In the genomic region with DNA sequence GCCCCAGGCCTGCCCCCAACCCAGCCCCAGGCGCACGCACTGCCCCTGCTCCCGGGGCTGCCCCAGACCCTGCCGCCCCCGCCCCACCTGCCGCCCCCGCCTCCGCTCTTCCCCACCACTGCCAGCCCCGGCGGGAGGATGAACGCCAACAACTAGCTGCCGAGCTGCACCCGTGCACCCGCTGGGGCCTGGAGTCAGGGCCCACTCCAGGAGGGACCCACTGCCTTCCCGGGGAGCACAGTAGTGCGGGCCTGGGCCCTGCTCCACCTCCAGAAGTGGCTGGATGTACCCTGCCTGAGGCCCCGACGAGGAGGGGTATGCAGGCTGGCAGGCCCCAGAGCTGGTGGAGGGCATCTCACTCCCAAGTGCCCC, we compare ENCODE assay signal across 1 cellular context.
TF ChIP-seq lines count a peak whose summit lies in the region.

No MANE protein-coding gene starts in this region.

TF ChIP-seq in SK-N-SH treated with all-trans-retinoic acid at 6 μM for 48 hours, 23 proteins besides CTCF, POLR2A, EP300 and RAD21 (continued from another document):
- TF ChIP-seq, protein P1, sequence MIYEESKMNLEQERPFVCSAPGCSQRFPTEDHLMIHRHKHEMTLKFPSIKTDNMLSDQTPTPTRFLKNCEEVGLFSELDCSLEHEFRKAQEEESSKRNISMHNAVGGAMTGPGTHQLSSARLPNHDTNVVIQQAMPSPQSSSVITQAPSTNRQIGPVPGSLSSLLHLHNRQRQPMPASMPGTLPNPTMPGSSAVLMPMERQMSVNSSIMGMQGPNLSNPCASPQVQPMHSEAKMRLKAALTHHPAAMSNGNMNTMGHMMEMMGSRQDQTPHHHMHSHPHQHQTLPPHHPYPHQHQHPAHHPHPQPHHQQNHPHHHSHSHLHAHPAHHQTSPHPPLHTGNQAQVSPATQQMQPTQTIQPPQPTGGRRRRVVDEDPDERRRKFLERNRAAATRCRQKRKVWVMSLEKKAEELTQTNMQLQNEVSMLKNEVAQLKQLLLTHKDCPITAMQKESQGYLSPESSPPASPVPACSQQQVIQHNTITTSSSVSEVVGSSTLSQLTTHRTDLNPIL (CRISPR knock-in tag; IDR thresholded peaks at IDR 0.05; ENCODE audit: low read depth), result no peak
- TF ChIP-seq ISL1 (CRISPR knock-in tag; IDR thresholded peaks at IDR 0.05) (no peak), TOX (CRISPR knock-in tag; IDR thresholded peaks at IDR 0.05; ENCODE audit: borderline replicate concordance) (no peak), SNAI2 (CRISPR knock-in tag; IDR thresholded peaks at IDR 0.05) (no peak), ZC3H10 (CRISPR knock-in tag; IDR thresholded peaks at IDR 0.05) (no peak), ZNF70 (CRISPR knock-in tag; IDR thresholded peaks at IDR 0.05) (no peak), CSDC2 (CRISPR knock-in tag; IDR thresholded peaks at IDR 0.05) (no peak), GLIS3 (CRISPR knock-in tag; IDR thresholded peaks at IDR 0.05) (no peak), RARB (CRISPR knock-in tag; IDR thresholded peaks at IDR 0.05) (no peak), POU6F1 (CRISPR knock-in tag; IDR thresholded peaks at IDR 0.05; ENCODE audit: borderline replicate concordance, low read depth) (no peak), TCF4 (CRISPR knock-in tag; IDR thresholded peaks at IDR 0.05; ENCODE audit: borderline replicate concordance) (no peak), ZNF8 (CRISPR knock-in tag; IDR thresholded peaks at IDR 0.05) (no peak)
- TF ChIP-seq, protein P2, sequence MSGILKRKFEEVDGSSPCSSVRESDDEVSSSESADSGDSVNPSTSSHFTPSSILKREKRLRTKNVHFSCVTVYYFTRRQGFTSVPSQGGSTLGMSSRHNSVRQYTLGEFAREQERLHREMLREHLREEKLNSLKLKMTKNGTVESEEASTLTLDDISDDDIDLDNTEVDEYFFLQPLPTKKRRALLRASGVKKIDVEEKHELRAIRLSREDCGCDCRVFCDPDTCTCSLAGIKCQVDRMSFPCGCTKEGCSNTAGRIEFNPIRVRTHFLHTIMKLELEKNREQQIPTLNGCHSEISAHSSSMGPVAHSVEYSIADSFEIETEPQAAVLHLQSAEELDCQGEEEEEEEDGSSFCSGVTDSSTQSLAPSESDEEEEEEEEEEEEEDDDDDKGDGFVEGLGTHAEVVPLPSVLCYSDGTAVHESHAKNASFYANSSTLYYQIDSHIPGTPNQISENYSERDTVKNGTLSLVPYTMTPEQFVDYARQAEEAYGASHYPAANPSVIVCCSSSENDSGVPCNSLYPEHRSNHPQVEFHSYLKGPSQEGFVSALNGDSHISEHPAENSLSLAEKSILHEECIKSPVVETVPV (CRISPR knock-in tag; IDR thresholded peaks at IDR 0.05), result no peak
- TF ChIP-seq, protein P3, sequence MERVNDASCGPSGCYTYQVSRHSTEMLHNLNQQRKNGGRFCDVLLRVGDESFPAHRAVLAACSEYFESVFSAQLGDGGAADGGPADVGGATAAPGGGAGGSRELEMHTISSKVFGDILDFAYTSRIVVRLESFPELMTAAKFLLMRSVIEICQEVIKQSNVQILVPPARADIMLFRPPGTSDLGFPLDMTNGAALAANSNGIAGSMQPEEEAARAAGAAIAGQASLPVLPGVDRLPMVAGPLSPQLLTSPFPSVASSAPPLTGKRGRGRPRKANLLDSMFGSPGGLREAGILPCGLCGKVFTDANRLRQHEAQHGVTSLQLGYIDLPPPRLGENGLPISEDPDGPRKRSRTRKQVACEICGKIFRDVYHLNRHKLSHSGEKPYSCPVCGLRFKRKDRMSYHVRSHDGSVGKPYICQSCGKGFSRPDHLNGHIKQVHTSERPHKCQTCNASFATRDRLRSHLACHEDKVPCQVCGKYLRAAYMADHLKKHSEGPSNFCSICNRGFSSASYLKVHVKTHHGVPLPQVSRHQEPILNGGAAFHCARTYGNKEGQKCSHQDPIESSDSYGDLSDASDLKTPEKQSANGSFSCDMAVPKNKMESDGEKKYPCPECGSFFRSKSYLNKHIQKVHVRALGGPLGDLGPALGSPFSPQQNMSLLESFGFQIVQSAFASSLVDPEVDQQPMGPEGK (CRISPR knock-in tag; IDR thresholded peaks at IDR 0.05; ENCODE audit: borderline replicate concordance), result no peak
